26 cellular contexts compared by ENCODE assay signal in the genomic region with DNA sequence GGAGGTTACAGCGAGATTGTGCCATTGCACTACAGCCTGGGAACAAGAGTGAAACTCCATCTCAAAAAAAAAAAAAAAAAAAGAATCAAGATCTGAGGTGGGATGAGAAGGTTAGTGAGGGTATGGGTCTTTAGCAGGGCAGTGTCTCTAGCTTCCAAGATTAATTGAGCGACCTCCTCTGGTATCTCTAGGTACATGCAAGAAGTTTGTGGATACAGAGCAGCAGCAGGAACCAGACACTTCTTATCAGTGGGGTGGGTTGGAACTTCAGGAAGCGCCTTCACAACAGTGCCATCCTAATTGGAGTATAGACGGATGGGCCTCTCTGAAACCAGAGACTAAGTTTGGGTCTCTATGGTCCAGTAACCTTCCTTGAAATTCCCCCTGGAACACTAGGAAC. TPM values are rescaled to one million over a fixed set of nuclear protein-coding genes. Genes with fewer than 3 reads are reported as not detected.
"Had no signal": no experiment of that assay in that cellular context is flagged by ENCODE, and none has a peak within 500 bp of the region (broad histone marks: within the 10 kb centered on the region; RNA-seq: fewer than 3 reads in every experiment).

No MANE protein-coding gene starts in this region.

- H3K27ac ChIP-seq: body of pancreas, cardiac muscle cell, transverse colon had no signal

- H3K4me3 Mint-ChIP-seq: activated CD4-positive, alpha-beta T cell treated with anti-CD3 and anti-CD28 coated beads, Interleukin-2, amount 10 ng/mL, durations not matched to agents 7 days and 5 days; activated CD8-positive, alpha-beta memory T cell treated with anti-CD3 and anti-CD28 coated beads, Interleukin-2, amount 10 ng/mL, durations not matched to agents 7 days and 5 days; activated CD8-positive, alpha-beta T cell treated with anti-CD3 and anti-CD28 coated beads for 36 hours; activated naive CD4-positive, alpha-beta T cell treated with anti-CD3 and anti-CD28 coated beads, Interleukin-2, amount 50 U/mL, for 24 hours; activated T-helper 1 cell treated with anti-CD3 and anti-CD28 coated beads, Interleukin-12 subunit alpha, Interleukin-12 subunit beta, Interleukin-2, Interleukin-4 antibody, amounts not matched to agents 30 ng/mL and 10 ng/mL and 1 ng/mL, durations not matched to agents 14 hours and 24 hours and 36 hours; natural killer cell treated with Interleukin-12 subunit alpha and Interleukin-12 subunit beta and Interleukin-15 and Interleukin-18, amount 100 ng/mL, for 72 hours; stimulated activated naive B cell treated with anti-CD40 and anti-IgM and Interleukin-4, amounts not matched to agents 10 μg/mL and 1 μg/mL and 100 μg/mL, for 72 hours; T-helper 1 cell treated with Interleukin-12 subunit alpha and Interleukin-12 subunit beta and Interleukin-4 antibody, amounts not matched to agents 30 μg/mL and 1 μg/mL, for 36 hours had no signal

- H3K4me1 Mint-ChIP-seq: activated CD4-positive, alpha-beta T cell treated with anti-CD3 and anti-CD28 coated beads, Interleukin-2, amount 10 ng/mL, durations not matched to agents 7 days and 5 days; activated CD8-positive, alpha-beta memory T cell treated with anti-CD3 and anti-CD28 coated beads, Interleukin-2, amount 10 ng/mL, durations not matched to agents 7 days and 5 days; activated naive CD4-positive, alpha-beta T cell treated with anti-CD3 and anti-CD28 coated beads, Interleukin-2, amount 50 U/mL, for 24 hours; stimulated activated naive B cell treated with anti-CD40 and anti-IgM and Interleukin-4, amounts not matched to agents 10 μg/mL and 1 μg/mL and 100 μg/mL, for 72 hours had no signal

- H3K27ac Mint-ChIP-seq: activated CD4-positive, alpha-beta T cell treated with anti-CD3 and anti-CD28 coated beads, Interleukin-2, amount 10 ng/mL, durations not matched to agents 7 days and 5 days; activated CD8-positive, alpha-beta memory T cell treated with anti-CD3 and anti-CD28 coated beads, Interleukin-2, amount 10 ng/mL, durations not matched to agents 7 days and 5 days; activated CD8-positive, alpha-beta T cell treated with anti-CD3 and anti-CD28 coated beads for 36 hours; activated naive CD4-positive, alpha-beta T cell treated with anti-CD3 and anti-CD28 coated beads, Interleukin-2, amount 50 U/mL, for 24 hours; activated T-helper 1 cell treated with anti-CD3 and anti-CD28 coated beads, Interleukin-12 subunit alpha, Interleukin-12 subunit beta, Interleukin-2, Interleukin-4 antibody, amounts not matched to agents 30 ng/mL and 10 ng/mL and 1 ng/mL, durations not matched to agents 14 hours and 24 hours and 36 hours; natural killer cell treated with Interleukin-12 subunit alpha and Interleukin-12 subunit beta and Interleukin-15 and Interleukin-18, amount 100 ng/mL, for 72 hours; stimulated activated naive B cell treated with anti-CD40 and anti-IgM and Interleukin-4, amounts not matched to agents 10 μg/mL and 1 μg/mL and 100 μg/mL, for 72 hours; T-helper 1 cell treated with Interleukin-12 subunit alpha and Interleukin-12 subunit beta and Interleukin-4 antibody, amounts not matched to agents 30 μg/mL and 1 μg/mL, for 36 hours had no signal

- DNase-seq: activated CD4-positive, alpha-beta T cell treated with anti-CD3 and anti-CD28 coated beads, Interleukin-2, amount 10 ng/mL, durations not matched to agents 7 days and 5 days; activated CD8-positive, alpha-beta memory T cell treated with anti-CD3 and anti-CD28 coated beads, Interleukin-2, amount 10 ng/mL, durations not matched to agents 7 days and 5 days; activated CD8-positive, alpha-beta T cell treated with anti-CD3 and anti-CD28 coated beads for 36 hours; activated gamma-delta T cell; activated T-cell treated with anti-CD3 and anti-CD28 coated beads for 4 hours; anterior cingulate cortex; body of pancreas; left ventricle myocardium superior; midbrain; nucleus accumbens; posterior cingulate gyrus; stimulated activated CD4-positive, alpha-beta T cell treated with anti-CD3 and anti-CD28 coated beads, Interleukin-15, amount 100 ng/mL, for 24 hours; stimulated activated CD4-positive, alpha-beta T cell treated with anti-CD3 and anti-CD28 coated beads, Interleukin-2, amount 100 ng/mL, for 48 hours; stimulated activated CD8-positive, alpha-beta memory T cell treated with anti-CD3 and anti-CD28 coated beads, Interleukin-4, amount 100 ng/mL, for 48 hours; stimulated activated naive B cell treated with anti-CD40 and anti-IgM and Interleukin-4, amounts not matched to agents 10 μg/mL and 1 μg/mL and 100 μg/mL, for 72 hours; transverse colon had no signal

- H3K9me3 ChIP-seq: body of pancreas, transverse colon had no signal

- H3K36me3 Mint-ChIP-seq: activated CD8-positive, alpha-beta memory T cell treated with anti-CD3 and anti-CD28 coated beads, Interleukin-2, amount 10 ng/mL, durations not matched to agents 7 days and 5 days; activated naive CD4-positive, alpha-beta T cell treated with anti-CD3 and anti-CD28 coated beads, Interleukin-2, amount 50 U/mL, for 24 hours; natural killer cell treated with Interleukin-12 subunit alpha and Interleukin-12 subunit beta and Interleukin-15 and Interleukin-18, amount 100 ng/mL, for 72 hours; stimulated activated naive B cell treated with anti-CD40 and anti-IgM and Interleukin-4, amounts not matched to agents 10 μg/mL and 1 μg/mL and 100 μg/mL, for 72 hours had no signal

- ATAC-seq: activated CD8-positive, alpha-beta memory T cell treated with anti-CD3 and anti-CD28 coated beads, Interleukin-2, amount 10 ng/mL, durations not matched to agents 7 days and 5 days; activated CD8-positive, alpha-beta T cell treated with anti-CD3 and anti-CD28 coated beads for 36 hours; body of pancreas; left ventricle myocardium superior; natural killer cell treated with Interleukin-12 subunit alpha and Interleukin-12 subunit beta and Interleukin-15 and Interleukin-18, amount 100 ng/mL, for 72 hours; sciatic nerve; stimulated activated naive B cell treated with anti-CD40 and anti-IgM and Interleukin-4, amounts not matched to agents 10 μg/mL and 1 μg/mL and 100 μg/mL, for 72 hours had no signal

RNA-seq across cellular contexts. Expression of a gene that starts 51.9 kb away (rescaled TPM):
- total RNA-seq: activated CD4-positive, alpha-beta T cell treated with anti-CD3 and anti-CD28 coated beads, Interleukin-2, amount 10 ng/mL, durations not matched to agents 7 days and 5 days; activated CD8-positive, alpha-beta memory T cell treated with anti-CD3 and anti-CD28 coated beads, Interleukin-2, amount 10 ng/mL, durations not matched to agents 7 days and 5 days; activated CD8-positive, alpha-beta T cell treated with anti-CD3 and anti-CD28 coated beads for 36 hours; activated T-helper 1 cell treated with anti-CD3 and anti-CD28 coated beads, Interleukin-12 subunit alpha, Interleukin-12 subunit beta, Interleukin-2, Interleukin-4 antibody, amounts not matched to agents 30 ng/mL and 10 ng/mL and 1 ng/mL, durations not matched to agents 14 hours and 24 hours and 36 hours; body of pancreas; cardiac muscle cell; cerebellum; mammary epithelial cell; natural killer cell treated with Interleukin-12 subunit alpha and Interleukin-12 subunit beta and Interleukin-15 and Interleukin-18, amount 100 ng/mL, for 72 hours; sciatic nerve; smooth muscle cell; temporal lobe; transverse colon had no signal
